ENCODE assay signal across 27 cellular contexts in the genomic region with DNA sequence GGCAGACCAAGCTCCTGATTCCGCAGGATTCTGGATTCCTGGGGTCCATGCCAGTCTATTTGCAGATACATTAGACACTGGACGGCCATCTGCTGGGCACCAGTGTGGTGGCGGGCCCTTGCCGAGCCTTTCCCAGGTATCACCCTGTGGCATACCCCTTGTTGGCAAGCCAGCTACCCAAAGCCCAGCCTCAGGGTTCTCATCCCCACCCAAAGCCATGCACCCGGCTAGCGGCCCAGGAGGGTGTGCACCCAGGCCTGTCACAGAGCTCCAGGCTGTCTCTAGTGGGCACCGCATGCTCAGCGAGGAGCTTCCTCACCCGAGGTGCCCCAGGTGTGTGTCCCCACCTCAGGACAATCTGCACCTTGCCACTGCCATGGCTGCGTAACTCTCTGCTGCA.
"Had no signal": no experiment of that assay in that cellular context is flagged by ENCODE, and none has a peak within 500 bp of the region (broad histone marks: within the 10 kb centered on the region; RNA-seq: fewer than 3 reads in every experiment).

No MANE protein-coding gene starts in this region.

- H3K27ac Mint-ChIP-seq: natural killer cell treated with Interleukin-12 subunit alpha and Interleukin-12 subunit beta and Interleukin-15 and Interleukin-18, amount 100 ng/mL, for 72 hours; neural progenitor cell; stimulated activated effector memory CD8-positive, alpha-beta T cell treated with anti-CD3 and anti-CD28 coated beads, Interleukin-12 subunit alpha, Interleukin-12 subunit beta, amount 100 ng/mL, for 72 hours; stimulated activated naive B cell treated with anti-CD40 and anti-IgM and Interleukin-4, amounts not matched to agents 10 μg/mL and 1 μg/mL and 100 μg/mL, for 72 hours; stimulated activated naive CD8-positive, alpha-beta T cell treated with anti-CD3 and anti-CD28 coated beads, Interleukin-15, Interleukin-2, amounts not matched to agents 100 ng/mL and 50 ng/mL, for 24 hours had no signal

- ATAC-seq: naive thymus-derived CD8-positive, alpha-beta T cell; natural killer cell treated with Interleukin-12 subunit alpha and Interleukin-12 subunit beta and Interleukin-15 and Interleukin-18, amount 100 ng/mL, for 72 hours; pancreas; right cardiac atrium; right lobe of liver; stimulated activated effector memory CD8-positive, alpha-beta T cell treated with anti-CD3 and anti-CD28 coated beads, Interleukin-12 subunit alpha, Interleukin-12 subunit beta, amount 100 ng/mL, for 72 hours; stimulated activated naive B cell treated with anti-CD40 and anti-IgM and Interleukin-4, amounts not matched to agents 10 μg/mL and 1 μg/mL and 100 μg/mL, for 72 hours had no signal

- H3K27me3 ChIP-seq: neural progenitor cell, pancreas, right lobe of liver, sigmoid colon, thyroid gland, tibial nerve, upper lobe of left lung, vagina had no signal

- DNase-seq: naive thymus-derived CD8-positive, alpha-beta T cell; occipital lobe; retina; sigmoid colon; small intestine; stimulated activated CD4-positive, alpha-beta T cell treated with anti-CD3 and anti-CD28 coated beads, Interleukin-15, amount 100 ng/mL, for 24 hours; stimulated activated CD4-positive, alpha-beta T cell treated with anti-CD3 and anti-CD28 coated beads, Interleukin-2, amount 100 ng/mL, for 24 hours; stimulated activated CD4-positive, alpha-beta T cell treated with anti-CD3 and anti-CD28 coated beads, Interleukin-2, amount 100 ng/mL, for 48 hours; stimulated activated CD4-positive, alpha-beta T cell treated with anti-CD3 and anti-CD28 coated beads, Interleukin-4, amount 100 ng/mL, for 24 hours; stimulated activated naive B cell treated with anti-CD40 and anti-IgM and Interleukin-4, amounts not matched to agents 10 μg/mL and 1 μg/mL and 100 μg/mL, for 72 hours; stimulated activated naive CD4-positive, alpha-beta T cell treated with Interleukin-2 at 50 U/mL for 16 hours; stomach; thyroid gland; trophoblast cell had no signal

- FAIRE-seq: pancreas, small intestine, urothelium cell line had no signal

- H3K4me2 ChIP-seq: neural progenitor cell had no signal

- H3K9ac ChIP-seq: neural progenitor cell had no signal

- H3K27me3 Mint-ChIP-seq: naive thymus-derived CD8-positive, alpha-beta T cell; natural killer cell treated with Interleukin-12 subunit alpha and Interleukin-12 subunit beta and Interleukin-15 and Interleukin-18, amount 100 ng/mL, for 72 hours; stimulated activated naive B cell treated with anti-CD40 and anti-IgM and Interleukin-4, amounts not matched to agents 10 μg/mL and 1 μg/mL and 100 μg/mL, for 72 hours; stimulated activated naive CD8-positive, alpha-beta T cell treated with anti-CD3 and anti-CD28 coated beads, Interleukin-15, Interleukin-2, amounts not matched to agents 100 ng/mL and 50 ng/mL, for 24 hours had no signal

- H3K9me3 ChIP-seq: pancreas, prostate gland, right lobe of liver, sigmoid colon, stomach, thoracic aorta, thyroid gland, tibial nerve, vagina had no signal

- H3K27ac ChIP-seq: neural progenitor cell, pancreas, prostate gland, right lobe of liver, sigmoid colon, stomach, thoracic aorta, thyroid gland, tibial nerve, upper lobe of left lung, vagina had no signal

- H3K9me3 Mint-ChIP-seq: natural killer cell treated with Interleukin-12 subunit alpha and Interleukin-12 subunit beta and Interleukin-15 and Interleukin-18, amount 100 ng/mL, for 72 hours; neural progenitor cell had no signal

- H3K36me3 ChIP-seq: neural progenitor cell had no signal

- H3K4me1 ChIP-seq: neural progenitor cell, pancreas, prostate gland, sigmoid colon, thyroid gland, upper lobe of left lung, vagina had no signal

- H3K4me3 ChIP-seq: neural progenitor cell, pancreas, prostate gland, right lobe of liver, sigmoid colon, stomach, thoracic aorta, thyroid gland, tibial nerve, upper lobe of left lung, vagina had no signal

- H3K4me1 Mint-ChIP-seq: stimulated activated effector memory CD8-positive, alpha-beta T cell treated with anti-CD3 and anti-CD28 coated beads, Interleukin-12 subunit alpha, Interleukin-12 subunit beta, amount 100 ng/mL, for 72 hours; stimulated activated naive B cell treated with anti-CD40 and anti-IgM and Interleukin-4, amounts not matched to agents 10 μg/mL and 1 μg/mL and 100 μg/mL, for 72 hours had no signal

- H3K4me3 Mint-ChIP-seq: naive thymus-derived CD8-positive, alpha-beta T cell; natural killer cell treated with Interleukin-12 subunit alpha and Interleukin-12 subunit beta and Interleukin-15 and Interleukin-18, amount 100 ng/mL, for 72 hours; neural progenitor cell; stimulated activated effector memory CD8-positive, alpha-beta T cell treated with anti-CD3 and anti-CD28 coated beads, Interleukin-12 subunit alpha, Interleukin-12 subunit beta, amount 100 ng/mL, for 72 hours; stimulated activated naive B cell treated with anti-CD40 and anti-IgM and Interleukin-4, amounts not matched to agents 10 μg/mL and 1 μg/mL and 100 μg/mL, for 72 hours; stimulated activated naive CD8-positive, alpha-beta T cell treated with anti-CD3 and anti-CD28 coated beads, Interleukin-15, Interleukin-2, amounts not matched to agents 100 ng/mL and 50 ng/mL, for 24 hours had no signal

- H3K36me3 Mint-ChIP-seq: stimulated activated effector memory CD8-positive, alpha-beta T cell treated with anti-CD3 and anti-CD28 coated beads, Interleukin-12 subunit alpha, Interleukin-12 subunit beta, amount 100 ng/mL, for 72 hours had no signal

- H2AFZ ChIP-seq: neural progenitor cell had no signal
